ENCODE assay signal across 25 cellular contexts in the genomic region with DNA sequence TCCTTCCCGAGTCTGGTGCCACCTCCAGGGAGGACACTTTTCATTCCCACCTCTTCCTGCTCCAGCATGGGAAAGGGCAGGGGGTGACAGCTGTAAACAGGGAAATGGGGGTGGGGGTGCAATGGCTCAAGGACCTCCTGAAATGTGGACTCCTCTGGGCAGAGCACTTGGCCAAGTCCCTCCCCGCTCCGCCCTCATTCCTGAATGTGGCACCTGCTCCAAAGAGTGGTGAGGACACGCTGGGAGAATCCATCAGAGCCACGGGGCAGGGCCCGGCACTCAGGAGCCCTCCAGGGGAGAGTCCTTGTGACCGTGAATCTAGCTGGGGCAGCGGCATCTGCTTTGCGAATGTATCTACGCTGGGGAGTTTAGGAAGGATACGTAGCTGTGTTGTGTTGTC. TPM values are rescaled to one million over a fixed set of nuclear protein-coding genes. Genes with fewer than 3 reads are reported as not detected.
"Had no signal": no experiment of that assay in that cellular context is flagged by ENCODE, and none has a peak within 500 bp of the region (broad histone marks: within the 10 kb centered on the region; RNA-seq: fewer than 3 reads in every experiment).

No MANE protein-coding gene starts in this region.

- H3K9me3 ChIP-seq: esophagus squamous epithelium, gastroesophageal sphincter, left ventricle myocardium inferior, lower lobe of right lung, pancreas, prostate gland, stomach, uterus had no signal

- H3K4me3 ChIP-seq: esophagus squamous epithelium, gastroesophageal sphincter, left ventricle myocardium inferior, lower lobe of right lung, pancreas, prostate gland, skin epidermis, stomach, uterus had no signal

- H3K27me3 ChIP-seq: pancreas, uterus had no signal

- H3K36me3 ChIP-seq: esophagus squamous epithelium, gastroesophageal sphincter, left ventricle myocardium inferior, lower lobe of right lung, pancreas, prostate gland, stomach, uterus had no signal

- H3K27ac ChIP-seq: esophagus squamous epithelium, gastroesophageal sphincter, left ventricle myocardium inferior, lower lobe of right lung, pancreas, prostate gland, skin epidermis, stomach, uterus had no signal

- DNase-seq: effector memory CD8-positive, alpha-beta T cell; esophagus squamous epithelium; foreskin fibroblast; glutamatergic neuron; immature natural killer cell; left ventricle myocardium inferior; lower lobe of right lung; natural killer cell; occipital lobe; pancreas; stimulated activated CD4-positive, alpha-beta T cell treated with anti-CD3 and anti-CD28 coated beads, Interleukin-2, amount 100 ng/mL, for 24 hours; stimulated activated CD4-positive, alpha-beta T cell treated with anti-CD3 and anti-CD28 coated beads, Interleukin-4, amount 100 ng/mL, for 4 hours; stimulated activated naive CD4-positive, alpha-beta T cell; stomach; substantia nigra; trophoblast cell; uterus had no signal

- FAIRE-seq: keratinocyte, pancreas had no signal

- ATAC-seq: effector memory CD8-positive, alpha-beta T cell; gastroesophageal sphincter; natural killer cell; pancreas; sciatic nerve had no signal

- H3K4me1 ChIP-seq: esophagus squamous epithelium, gastroesophageal sphincter, left ventricle myocardium inferior, lower lobe of right lung, pancreas, prostate gland, stomach, uterus had no signal

RNA-seq across cellular contexts. Expression of a gene that starts 11.1 kb away (rescaled TPM):
- total RNA-seq: epithelial cell of proximal tubule, myocyte, natural killer cell, renal cortical epithelial cell had no signal
- polyA plus RNA-seq: immature natural killer cell, keratinocyte had no signal
